In the genomic region with DNA sequence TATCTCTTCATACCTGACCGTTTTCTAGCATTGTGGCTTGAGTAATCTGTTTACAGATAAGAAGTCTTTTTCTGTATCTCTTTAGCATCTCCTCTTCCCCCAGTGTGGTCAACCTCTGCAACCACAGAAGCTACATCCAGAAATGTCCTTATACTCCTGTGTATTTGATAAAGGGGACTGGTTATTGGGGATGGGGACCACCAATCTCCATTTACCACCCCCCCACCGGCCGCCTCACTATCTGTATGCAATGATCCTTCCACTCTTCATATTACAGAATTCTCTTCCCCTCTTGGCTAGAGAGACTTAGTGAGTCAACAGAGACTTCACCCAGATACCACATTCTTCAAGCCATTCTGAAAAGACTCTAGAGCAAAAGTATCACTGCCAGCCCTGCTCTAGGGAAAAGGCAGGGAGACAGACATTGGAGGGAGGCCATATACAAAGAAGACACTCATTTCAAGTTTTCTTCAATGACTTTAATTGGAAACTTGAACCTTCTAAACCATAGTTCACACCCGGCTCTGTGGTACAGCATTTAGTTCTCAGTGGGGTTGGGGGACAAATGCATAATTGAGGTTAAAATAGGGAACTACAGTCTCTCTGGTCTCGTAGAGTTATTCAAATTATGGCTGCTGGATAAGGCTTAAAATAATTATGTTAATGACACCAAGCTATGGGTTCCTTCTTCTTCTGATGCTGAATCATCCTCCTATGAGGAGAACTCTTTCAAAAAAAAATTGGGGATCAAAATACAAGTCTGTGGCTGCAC, we compare ENCODE assay signal across 20 cellular contexts. TPM values are rescaled to one million over a fixed set of nuclear protein-coding genes. Genes with fewer than 3 reads are reported as not detected.
DNase-seq lines count a peak whose midpoint lies in the region; ATAC-seq and TF ChIP-seq lines count a peak whose summit lies in the region.
"Had no signal": no experiment of that assay in that cellular context is flagged by ENCODE, and none has a peak within 500 bp of the region (broad histone marks: within the 10 kb centered on the region; RNA-seq: fewer than 3 reads in every experiment).

No MANE protein-coding gene starts in this region.

- H3K36me3 ChIP-seq in OCI-LY3 (replicated peaks; ENCODE audit: low read depth, low read length) (no peaks in the 10 kb centered on the region), esophagus muscularis mucosa (no peaks in the 10 kb centered on the region)

- peaks cover 33% of the 10 kb centered on the region for H3K4me1 Mint-ChIP-seq in HFFc6 (ENCODE audit: low read depth)

- ATAC-seq in GM21529 (IDR thresholded peaks at IDR 0.05; ENCODE audit: unreplicated experiment) (no peak), GM21786 (IDR thresholded peaks at IDR 0.05; ENCODE audit: unreplicated experiment) (no peak)
- ATAC-seq: effector memory CD8-positive, alpha-beta T cell; left cardiac atrium; Panc1; stimulated activated effector memory CD8-positive, alpha-beta T cell treated with anti-CD3 and anti-CD28 coated beads, Interleukin-12 subunit alpha, Interleukin-12 subunit beta, amount 100 ng/mL, for 72 hours had no signal

- no peaks in the 10 kb centered on the region for H3K9me3 Mint-ChIP-seq in HFFc6
- H3K9me3 Mint-ChIP-seq: effector memory CD8-positive, alpha-beta T cell; stimulated activated effector memory CD8-positive, alpha-beta T cell treated with anti-CD3 and anti-CD28 coated beads, Interleukin-12 subunit alpha, Interleukin-12 subunit beta, amount 100 ng/mL, for 72 hours had no signal

- TF ChIP-seq CTCF in HFFc6 (IDR thresholded peaks at IDR 0.05) (no peak), OCI-LY3 (IDR thresholded peaks at IDR 0.05; ENCODE audit: low read depth, low read length) (no peak), esophagus muscularis mucosa (IDR thresholded peaks at IDR 0.05) (no peak)

- peak overlapping the region; percentile 82 for H3K4me3 ChIP-seq in OCI-LY3 (ENCODE audit: low read length)
- no peak overlapping the region for H3K4me3 ChIP-seq in esophagus muscularis mucosa
- H3K4me3 ChIP-seq: smooth muscle cell had no signal

- no peak for TF ChIP-seq EP300 in esophagus muscularis mucosa (IDR thresholded peaks at IDR 0.05)

- H3K9ac ChIP-seq in OCI-LY3 (ENCODE audit: low read length), result peak overlapping the region; percentile 91

- H3K9me3 ChIP-seq in OCI-LY3 (ENCODE audit: insufficient read depth, low read length) (no peaks in the 10 kb centered on the region), esophagus muscularis mucosa (no peaks in the 10 kb centered on the region)

- TF ChIP-seq POLR2A in esophagus muscularis mucosa (IDR thresholded peaks at IDR 0.05; ENCODE audit: low read depth), result no peak

- no peaks in the 10 kb centered on the region for H3K27me3 Mint-ChIP-seq in HFFc6 (ENCODE audit: insufficient read depth)
- H3K27me3 Mint-ChIP-seq: effector memory CD8-positive, alpha-beta T cell had no signal

- H3K4me3 Mint-ChIP-seq in HFFc6, result no peak overlapping the region
- H3K4me3 Mint-ChIP-seq: effector memory CD8-positive, alpha-beta T cell; stimulated activated effector memory CD8-positive, alpha-beta T cell treated with anti-CD3 and anti-CD28 coated beads, Interleukin-12 subunit alpha, Interleukin-12 subunit beta, amount 100 ng/mL, for 72 hours had no signal

- intact Hi-C loops in esophagus muscularis mucosa (cut with DNase I), result loop anchor here (10.0 kb wide), 1 partner anchor 255 kb away; a partner anchor contains a TSS

- peaks cover 55% of the 10 kb centered on the region for H3K4me1 ChIP-seq in OCI-LY3 (ENCODE audit: low read length)
- H3K4me1 ChIP-seq in esophagus muscularis mucosa, result peaks cover 15 to 26% (median 22%) of the 10 kb centered on the region in 4 donors

- H3K27ac Mint-ChIP-seq in HFFc6, result no peak overlapping the region
- H3K27ac Mint-ChIP-seq: effector memory CD8-positive, alpha-beta T cell; stimulated activated effector memory CD8-positive, alpha-beta T cell treated with anti-CD3 and anti-CD28 coated beads, Interleukin-12 subunit alpha, Interleukin-12 subunit beta, amount 100 ng/mL, for 72 hours had no signal

- peaks cover 8% of the 10 kb centered on the region for H4K20me1 ChIP-seq in OCI-LY3 (ENCODE audit: insufficient read depth, low read length)

- peak; percentile 9 to 17 for DNase-seq in AML-193 (lab: John Stamatoyannopoulos, UW)
- DNase-seq in HFFc6, result peak; percentile 16
- peak; percentile 64 for DNase-seq in esophagus muscularis mucosa (ENCODE audit: extremely low spot score)
- no peak for DNase-seq in HUDEP-2 (lab: John Stamatoyannopoulos, UW; ENCODE audit: unreplicated experiment in 76 of 76)
- no peak for DNase-seq in putamen (ENCODE audit: low spot score)
- DNase-seq: ACHN; activated CD4-positive, CD25-positive, alpha-beta regulatory T cell; central memory CD4-positive, alpha-beta T cell; effector memory CD8-positive, alpha-beta T cell; hypothalamus; left cardiac atrium; NCI-H1436 treated with DMSO at 0.1 percent for 48 hours; NCI-H446 had no signal

- peak overlapping the region; percentile 98 for H3K4me2 ChIP-seq in OCI-LY3 (ENCODE audit: low read length)
- H3K4me2 ChIP-seq: smooth muscle cell had no signal

- WGBS in esophagus muscularis mucosa, result 82% methylated on average over 5 of the region's 5 CpGs

- H3K27ac ChIP-seq in OCI-LY3 (ENCODE audit: low read length) (peak overlapping the region; percentile 97), esophagus muscularis mucosa (replicated peaks in 1 of 4) (no peak overlapping the region)

- H3K79me2 ChIP-seq in OCI-LY3 (ENCODE audit: low read length), result peaks cover 51% of the 10 kb centered on the region

- no peaks in the 10 kb centered on the region for H3K36me3 Mint-ChIP-seq in HFFc6 (ENCODE audit: low read depth)

- H2AFZ ChIP-seq in OCI-LY3 (ENCODE audit: low read depth, low read length), result no peak overlapping the region

- no peaks in the 10 kb centered on the region for H3K27me3 ChIP-seq in OCI-LY3 (ENCODE audit: low read depth, low read length)
- H3K27me3 ChIP-seq in esophagus muscularis mucosa, result no peaks in the 10 kb centered on the region

RNA-seq across cellular contexts. Expression of a gene that starts 3.6 kb away (rescaled TPM):
- total RNA-seq in HFFc6 (2021; fragmentation: NEBNext Ultra II Directional; extraction: Animal tissue kit (Norgen Biotek cat#: 25700)), result 10 to 100 TPM; 26.3 to 43.4 (median 39.0) TPM
- 10 to 100 TPM; 10.3 to 17.9 (median 13.5) TPM for total RNA-seq in esophagus muscularis mucosa

RNA-seq across cellular contexts. Expression of a gene that starts 15.8 kb away (rescaled TPM):
- total RNA-seq in HFFc6 (2021; fragmentation: NEBNext Ultra II Directional; extraction: Animal tissue kit (Norgen Biotek cat#: 25700)), result under 1 TPM in 1 of 6 experiments, not detected in 5; 0.11 TPM
- 1 to 10 TPM in 1 of 4 donors, under 1 TPM in 1, not detected in 2; 0.39 to 2.0 TPM for total RNA-seq in esophagus muscularis mucosa
- total RNA-seq: urinary bladder had no signal

RNA-seq across cellular contexts. Expression of a gene that starts 49.2 kb away (rescaled TPM):
- total RNA-seq in HFFc6 (2021; fragmentation: NEBNext Ultra II Directional; extraction: Animal tissue kit (Norgen Biotek cat#: 25700)), result 1 to 10 TPM; 2.0 to 4.1 (median 3.1) TPM
- 10 to 100 TPM; 18.3 to 48.2 (median 32.5) TPM for total RNA-seq in esophagus muscularis mucosa

Comparison
In these comparisons a context has a peak if more than half of its experiments do, and no peak if none do; other contexts are left out.
1. DNase-seq: peak in AML-193 (2 of 2), HFFc6 (single experiment) and esophagus muscularis mucosa (single experiment); none in HUDEP-2 (0 of 76) and putamen (single experiment).